22 cellular contexts compared by ENCODE assay signal in the genomic region with DNA sequence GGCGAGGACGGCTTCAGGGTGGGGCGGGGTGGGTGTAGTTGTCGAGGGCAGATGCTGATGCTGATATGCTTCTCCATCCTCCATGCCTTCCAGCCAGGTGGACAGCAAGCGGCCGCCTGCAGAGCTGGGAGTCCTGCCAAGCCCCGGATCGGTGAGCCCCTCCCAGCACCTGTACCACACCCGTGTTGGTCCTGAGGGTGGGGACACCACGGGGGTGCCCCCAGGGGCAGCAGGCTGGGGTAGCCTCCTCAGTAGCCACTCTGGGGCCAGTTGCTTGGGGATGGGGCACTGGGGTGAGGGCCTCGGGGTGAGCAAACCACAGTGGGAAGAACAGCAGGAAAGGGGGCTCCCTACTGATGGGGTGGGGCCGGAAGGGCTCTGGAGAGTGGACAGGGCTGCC. TPM values are rescaled to one million over a fixed set of nuclear protein-coding genes. Genes with fewer than 3 reads are reported as not detected.
DNase-seq lines count a peak whose midpoint lies in the region; ATAC-seq, FAIRE-seq and TF ChIP-seq lines count a peak whose summit lies in the region.
"Had no signal": no experiment of that assay in that cellular context is flagged by ENCODE, and none has a peak within 500 bp of the region (broad histone marks: within the 10 kb centered on the region; RNA-seq: fewer than 3 reads in every experiment).

No MANE protein-coding gene starts in this region.

- H3K27me3 ChIP-seq in endodermal cell (ENCODE audit: control insufficient read depth, insufficient read depth, low read length, poor library complexity, severe bottlenecking) (no peaks in the 10 kb centered on the region), small intestine (ENCODE audit: control insufficient read depth in 2 of 2, insufficient read depth in 2 of 2, low read length in 2 of 2) (no peaks in the 10 kb centered on the region)
- H3K27me3 ChIP-seq: BE2C had no signal

- WGBS in endodermal cell (ENCODE audit: insufficient coverage in 1 of 2, insufficient read length in 1 of 2), 2 experiments = 92 to 93% methylated on average over 3 to 12 of the region's 12 CpGs
- 16 to 61% (median 43%) methylated on average over 8 to 12 of the region's 12 CpGs for WGBS in small intestine, 3 donors

- H3K27me3 Mint-ChIP-seq in endodermal cell (ENCODE audit: insufficient read depth) (no peaks in the 10 kb centered on the region), endothelial cell (ENCODE audit: unreplicated experiment) (peaks cover 6% of the 10 kb centered on the region)

- H3K9ac ChIP-seq in endodermal cell (ENCODE audit: extremely low read depth, low read length, poor library complexity, severe bottlenecking) = no peak overlapping the region
- H3K9ac ChIP-seq: GM23248 had no signal

- intact Hi-C loops in left cardiac atrium (cut with DNase I) = no loop called here
- intact Hi-C loops in Right ventricle myocardium inferior (cut with DNase I) = no loop called here

- no peak overlapping the region for H3K27ac ChIP-seq in HEK293 (ENCODE audit: extremely low read depth, low read depth, low read length)
- no peak overlapping the region for H3K27ac ChIP-seq in endodermal cell (ENCODE audit: low read depth, low read length)
- no peak overlapping the region for H3K27ac ChIP-seq in small intestine (ENCODE audit: low read depth in 1 of 2, low read length in 1 of 2)
- H3K27ac ChIP-seq: A549, GM23248 had no signal

- POLR2A ChIA-PET in HEK293 (lab: Yijun Ruan, JAX) = no interaction called here

- H3K4me3 ChIP-seq in HEK293 (ENCODE audit: low read depth, low read length) (no peak overlapping the region), endodermal cell (ENCODE audit: low read length) (no peak overlapping the region), small intestine (ENCODE audit: low read depth in 1 of 2, low read length in 2 of 2) (no peak overlapping the region)
- H3K4me3 ChIP-seq: A549, GM23248, HAP-1 had no signal

- TF ChIP-seq CTCF in HEK293 (tag by site-specific recombination; IDR thresholded peaks at IDR 0.05) (no peak), endodermal cell (conservative IDR thresholded peaks at IDR 0.05) (no peak), endothelial cell (IDR thresholded peaks at IDR 0.05; ENCODE audit: unreplicated experiment) (no peak)

- H3K36me3 Mint-ChIP-seq in endodermal cell (ENCODE audit: low read depth) (no peaks in the 10 kb centered on the region), endothelial cell (ENCODE audit: low read depth, unreplicated experiment) (no peaks in the 10 kb centered on the region)

- H3K4me3 Mint-ChIP-seq in endodermal cell (no peak overlapping the region), endothelial cell (ENCODE audit: unreplicated experiment) (no peak overlapping the region)

- H3K36me3 ChIP-seq in HEK293 (ENCODE audit: control insufficient read depth in 2 of 2, insufficient read depth in 1 of 2, low read length in 2 of 2) = no peaks in the 10 kb centered on the region
- no peaks in the 10 kb centered on the region for H3K36me3 ChIP-seq in endodermal cell (ENCODE audit: control insufficient read depth, insufficient read depth, low read length)
- no peaks in the 10 kb centered on the region for H3K36me3 ChIP-seq in small intestine (ENCODE audit: control insufficient read depth in 2 of 2, insufficient read depth in 2 of 2, low read length in 2 of 2)
- H3K36me3 ChIP-seq: BE2C, HAP-1 had no signal

- DNase-seq in left cardiac atrium = peak; percentile 18
- no peak for DNase-seq in Right ventricle myocardium inferior (ENCODE audit: missing footprints)
- DNase-seq in endodermal cell = peak; percentile 31
- DNase-seq in small intestine = peak; percentile 58
- DNase-seq in endothelial cell (ENCODE audit: low spot score) = no peak
- no peak for DNase-seq in NAMALWA (ENCODE audit: low spot score)
- no peak for DNase-seq in NCI-H526 (lab: John Stamatoyannopoulos, UW)
- DNase-seq: BE2C, DMS153, GM23248, KG1, NCI-H1092 treated with DMSO at 0.1 percent for 48 hours, NCI-H1694, NCI-H2081 treated with DMSO at 0.1 percent for 48 hours, NCI-H2171 treated with DMSO at 0.1 percent for 48 hours, NCI-H82, OCI-M1, SIG-M5 had no signal

- FAIRE-seq in small intestine (lab: Jason Lieb, UNC) = no peak
- FAIRE-seq: A549, GM12891 had no signal

- H3K4me1 ChIP-seq in HEK293 (ENCODE audit: control insufficient read depth, insufficient read depth, low read length) (no peaks in the 10 kb centered on the region), endodermal cell (ENCODE audit: control insufficient read depth, insufficient read depth, low read length) (peaks cover 6% of the 10 kb centered on the region), small intestine (ENCODE audit: control insufficient read depth in 2 of 2, insufficient read depth in 1 of 2, low read depth in 1 of 2, low read length in 1 of 2) (no peaks in the 10 kb centered on the region)
- H3K4me1 ChIP-seq: BE2C, HAP-1 had no signal

- H3K27ac Mint-ChIP-seq in endodermal cell = no peak overlapping the region
- no peak overlapping the region for H3K27ac Mint-ChIP-seq in endothelial cell (ENCODE audit: unreplicated experiment)

- CTCF ChIA-PET in HEK293 (lab: Yijun Ruan, JAX) = interaction anchor here (0.7 kb wide), 1 partner anchor 9 kb away, joined by 3 read pairs; no protein-coding TSS in a partner anchor

- H3K9me3 Mint-ChIP-seq in endodermal cell = no peaks in the 10 kb centered on the region
- H3K9me3 Mint-ChIP-seq in endothelial cell (ENCODE audit: unreplicated experiment) = no peaks in the 10 kb centered on the region

- H3K4me1 Mint-ChIP-seq in endodermal cell = peaks cover 4% of the 10 kb centered on the region
- H3K4me1 Mint-ChIP-seq in endothelial cell (ENCODE audit: unreplicated experiment) = no peaks in the 10 kb centered on the region

- H3K9me3 ChIP-seq in HEK293 (ENCODE audit: control insufficient read depth, insufficient read depth, low read depth, low read length) (no peaks in the 10 kb centered on the region), endodermal cell (ENCODE audit: control insufficient read depth, low read length) (no peaks in the 10 kb centered on the region), small intestine (ENCODE audit: control insufficient read depth, low read depth) (no peaks in the 10 kb centered on the region)
- H3K9me3 ChIP-seq: A549, BE2C, HAP-1 had no signal

- ATAC-seq in left cardiac atrium = no peak
- no peak for ATAC-seq in Right ventricle myocardium inferior

TF ChIP-seq in HEK293, 187 proteins besides CTCF, POLR2A, EP300 and RAD21:
- TF ChIP-seq ZNF26 (tag by site-specific recombination; IDR thresholded peaks at IDR 0.05) (no peak), ZNF155 (tag by site-specific recombination; IDR thresholded peaks at IDR 0.05) (no peak), KLF1 (tag by site-specific recombination; IDR thresholded peaks at IDR 0.05) (peak; percentile 96), ZNF664 (tag by site-specific recombination; IDR thresholded peaks at IDR 0.05) (no peak)

RNA-seq across cellular contexts. Expression of gene ANO7, which starts 2.6 kb away (rescaled TPM):
- total RNA-seq in left cardiac atrium (1 to 10 TPM; 1.2 to 1.8 TPM), Right ventricle myocardium inferior (0.81 TPM), endodermal cell (1 to 10 TPM; 8.1 to 8.5 TPM), endothelial cell (ENCODE audit: unreplicated experiment) (16.1 TPM)
- 1.3 TPM for polyA plus RNA-seq in endodermal cell (2013, experiment 1 of 2)
- 2.0 TPM for polyA plus RNA-seq in endodermal cell (2013, experiment 2 of 2)
- 1 to 10 TPM; 1.1 to 7.2 (median 4.6) TPM for polyA plus RNA-seq in small intestine

RNA-seq across cellular contexts. Expression of gene PPP1R7, which starts 40.8 kb away (rescaled TPM):
- total RNA-seq in left cardiac atrium = 10 to 100 TPM; 61.9 to 68.4 TPM
- 66.6 TPM for total RNA-seq in Right ventricle myocardium inferior
- total RNA-seq in endodermal cell = 10 to 100 TPM; 48.5 to 52.7 TPM
- 54.8 TPM for polyA plus RNA-seq in endodermal cell (2013, experiment 1 of 2)
- polyA plus RNA-seq in endodermal cell (2013, experiment 2 of 2) = 59.1 TPM
- polyA plus RNA-seq in small intestine = 10 to 100 TPM; 57.3 to 74.7 (median 68.1) TPM
- 61.6 TPM for total RNA-seq in endothelial cell (ENCODE audit: unreplicated experiment)

RNA-seq across cellular contexts. Expression of gene PASK, which starts 41.8 kb away (rescaled TPM):
- total RNA-seq in left cardiac atrium (1 to 10 TPM; 1.7 to 4.6 TPM), Right ventricle myocardium inferior (1.4 TPM), endodermal cell (10 to 100 TPM; 76.5 to 94.5 TPM), endothelial cell (ENCODE audit: unreplicated experiment) (39.7 TPM)
- 24.8 TPM for polyA plus RNA-seq in endodermal cell (2013, experiment 1 of 2)
- 21.1 TPM for polyA plus RNA-seq in endodermal cell (2013, experiment 2 of 2)
- 1 to 10 TPM; 4.7 to 6.4 (median 5.9) TPM for polyA plus RNA-seq in small intestine

Comparison
In these comparisons a context has a peak if more than half of its experiments do, and no peak if none do; other contexts are left out.
1. DNase-seq: peak in left cardiac atrium (single experiment), endodermal cell (single experiment) and small intestine (single experiment); none in Right ventricle myocardium inferior (single experiment), endothelial cell (single experiment), NAMALWA (single experiment) and NCI-H526 (0 of 2).